Comparison of ENCODE assay signal across 8 cellular contexts in genomic region chr1:154999651-155000474, GRCh38. TPM values are rescaled to one million over a fixed set of nuclear protein-coding genes. Genes with fewer than 3 reads are reported as not detected.
DNase-seq lines count a peak whose midpoint lies in the region; ATAC-seq lines count a peak whose summit lies in the region.

No MANE protein-coding gene starts in this region.

- ATAC-seq in naive thymus-derived CD8-positive, alpha-beta T cell: peak; percentile 0 to 2
- no peak for ATAC-seq in GM21786 (IDR thresholded peaks at IDR 0.05; ENCODE audit: unreplicated experiment)

- peaks cover 39% of the 10 kb centered on the region for H3K4me1 ChIP-seq in CD4-positive, alpha-beta memory T cell (ENCODE audit: insufficient read depth, low read length)
- peaks cover 9% of the 10 kb centered on the region for H3K4me1 ChIP-seq in ectodermal cell (ENCODE audit: control insufficient read depth, insufficient read depth, low read length)

- peak overlapping the region; percentile 92 to 99 (median 94) for H3K4me3 Mint-ChIP-seq in CD4-positive, alpha-beta memory T cell
- peak overlapping the region; percentile 77 to 92 (median 88) for H3K4me3 Mint-ChIP-seq in naive thymus-derived CD8-positive, alpha-beta T cell

- H3K27ac ChIP-seq in CD4-positive, alpha-beta memory T cell (ENCODE audit: low read depth, low read length): peak overlapping the region; percentile 92
- peak overlapping the region; percentile 80 for H3K27ac ChIP-seq in ectodermal cell (ENCODE audit: insufficient read depth, low read depth, low read length, poor library complexity, severe bottlenecking)

- peaks cover 0 to 24% of the 10 kb centered on the region in 2 donors for H3K36me3 Mint-ChIP-seq in CD4-positive, alpha-beta memory T cell
- H3K36me3 Mint-ChIP-seq in naive thymus-derived CD8-positive, alpha-beta T cell: no peaks in the 10 kb centered on the region

- no peaks in the 10 kb centered on the region for H3K27me3 Mint-ChIP-seq in CD4-positive, alpha-beta memory T cell
- peaks cover 0 to 12% (median 0%) of the 10 kb centered on the region in 5 donors for H3K27me3 Mint-ChIP-seq in naive thymus-derived CD8-positive, alpha-beta T cell

- no peaks in the 10 kb centered on the region for H3K27me3 ChIP-seq in CD4-positive, alpha-beta memory T cell (ENCODE audit: insufficient read depth, low read length)
- no peaks in the 10 kb centered on the region for H3K27me3 ChIP-seq in ectodermal cell (ENCODE audit: control insufficient read depth, insufficient read depth, low read length, poor library complexity, severe bottlenecking)

- H3K36me3 ChIP-seq in CD4-positive, alpha-beta memory T cell (ENCODE audit: insufficient read depth, low read length): no peaks in the 10 kb centered on the region
- H3K36me3 ChIP-seq in ectodermal cell (ENCODE audit: control insufficient read depth, insufficient read depth, low read length): no peaks in the 10 kb centered on the region

- WGBS in ectodermal cell, 2 experiments: 0 to 1% methylated on average over 41 of the region's 41 CpGs

- peaks cover 0 to 2% (median 0%) of the 10 kb centered on the region in 8 donors for H3K9me3 Mint-ChIP-seq in CD4-positive, alpha-beta memory T cell
- no peaks in the 10 kb centered on the region for H3K9me3 Mint-ChIP-seq in naive thymus-derived CD8-positive, alpha-beta T cell

- CTCF ChIA-PET in CD4-positive, alpha-beta memory T cell (lab: Charles Lee; ENCODE audit: partially characterized antibody): interaction anchor here (0.6 to 16.3 kb wide), 19 partner anchors 10 to 440 kb away, joined by 3 to 381 read pairs (median 6); partner anchors contain the start of genes CKS1B, FLAD1, PBXIP1 and PMVK

- H3K27ac Mint-ChIP-seq in CD4-positive, alpha-beta memory T cell: peak overlapping the region; percentile 90 to 98 (median 98)
- peak overlapping the region; percentile 73 to 91 (median 85) for H3K27ac Mint-ChIP-seq in naive thymus-derived CD8-positive, alpha-beta T cell

- H3K4me1 Mint-ChIP-seq in CD4-positive, alpha-beta memory T cell: peaks cover 25 to 58% (median 39%) of the 10 kb centered on the region in 4 donors
- H3K4me1 Mint-ChIP-seq in naive thymus-derived CD8-positive, alpha-beta T cell: peaks cover 24 to 62% (median 44%) of the 10 kb centered on the region in 4 donors

- POLR2A ChIA-PET in CD4-positive, alpha-beta memory T cell (lab: Charles Lee; ENCODE audit: partially characterized antibody): interaction anchor here (0.6 to 38.9 kb wide), 6 partner anchors 15 to 63 kb away, joined by 3 to 1543 read pairs (median 18); partner anchors contain the start of genes ADAM15, CKS1B, FLAD1 and PBXIP1
- POLR2A ChIA-PET in naive thymus-derived CD8-positive, alpha-beta T cell (lab: Charles Lee): interaction anchor here (1.0 to 4.2 kb wide), 15 partner anchors 8 to 780 kb away, joined by 3 to 29 read pairs (median 7); partner anchors contain the start of genes CKS1B, FLAD1, PBXIP1 and PMVK

- H3K4me3 ChIP-seq in CD4-positive, alpha-beta memory T cell (ENCODE audit: low read length in 2 of 2): peak overlapping the region; percentile 52 to 55
- peak overlapping the region; percentile 55 for H3K4me3 ChIP-seq in ectodermal cell (ENCODE audit: insufficient read depth, low read depth, low read length)

- intact Hi-C loops in CD4-positive, alpha-beta memory T cell (cut with micrococcal nuclease): loop anchor here (1.0 to 5.0 kb wide), 6 partner anchors 17 to 443 kb away; partner anchors contain the start of genes ADAM15, CKS1B, FLAD1 and PYGO2

- peak in 4 of 5 donors; percentile 45 to 83 (median 50) for DNase-seq in CD4-positive, alpha-beta memory T cell
- peak; percentile 56 for DNase-seq in HT-29 (ENCODE audit: low spot score)
- peak; percentile 43 for DNase-seq in T-helper 9 cell
- peak in 4 of 10 donors; percentile 37 to 48 (median 42) for DNase-seq in naive thymus-derived CD8-positive, alpha-beta T cell
- peak; percentile 64 for DNase-seq in ureter (ENCODE audit: low spot score)
- no peak for DNase-seq in foreskin melanocyte

- H3K9me3 ChIP-seq in CD4-positive, alpha-beta memory T cell (ENCODE audit: control insufficient read depth in 1 of 2, low read length in 2 of 2): no peaks in the 10 kb centered on the region
- H3K9me3 ChIP-seq in ectodermal cell (ENCODE audit: control insufficient read depth, low read length): no peaks in the 10 kb centered on the region

RNA-seq across cellular contexts. Expression of gene ZBTB7B, which starts 2.7 kb away (rescaled TPM):
- 10 to 100 TPM; 86.3 to 92.7 TPM for total RNA-seq in CD4-positive, alpha-beta memory T cell
- 10 to 100 TPM in 1 of 2 donors, 1 to 10 TPM in 1; 3.4 to 11.6 TPM for polyA plus RNA-seq in CD4-positive, alpha-beta memory T cell
- 81.9 and 83.4 TPM in 2 replicates for total RNA-seq in HT-29 (2014; rRNA removed; shearing (Covaris generic))
- polyA plus RNA-seq in ectodermal cell (2013, experiment 1 of 4): 11.4 TPM
- polyA plus RNA-seq in ectodermal cell (2013, experiment 2 of 4): 14.4 TPM
- 8.2 TPM for polyA plus RNA-seq in ectodermal cell (2013, experiment 3 of 4)
- 11.1 TPM for polyA plus RNA-seq in ectodermal cell (2013, experiment 4 of 4)
- total RNA-seq in naive thymus-derived CD8-positive, alpha-beta T cell: 10 to 100 TPM; 12.9 to 13.1 TPM
- under 1 TPM; 0.12 to 0.59 (median 0.46) TPM for polyA plus RNA-seq in naive thymus-derived CD8-positive, alpha-beta T cell
- total RNA-seq in ureter: 92.8 TPM

RNA-seq across cellular contexts. Expression of gene LENEP, which starts 6.5 kb away (rescaled TPM):
- total RNA-seq in CD4-positive, alpha-beta memory T cell: 1 to 10 TPM; 1.1 to 3.1 TPM
- not detected for polyA plus RNA-seq in CD4-positive, alpha-beta memory T cell
- total RNA-seq in HT-29 (2014; rRNA removed; shearing (Covaris generic)): 0.16 and 0.18 TPM in 2 replicates
- not detected for polyA plus RNA-seq in ectodermal cell (2013, experiment 1 of 4)
- not detected for polyA plus RNA-seq in ectodermal cell (2013, experiment 2 of 4)
- polyA plus RNA-seq in ectodermal cell (2013, experiment 3 of 4): 0.59 TPM
- 0.49 TPM for polyA plus RNA-seq in ectodermal cell (2013, experiment 4 of 4)
- under 1 TPM; 0.77 to 0.91 TPM for total RNA-seq in naive thymus-derived CD8-positive, alpha-beta T cell
- polyA plus RNA-seq in naive thymus-derived CD8-positive, alpha-beta T cell: not detected
- total RNA-seq in ureter: 0.94 TPM

RNA-seq across cellular contexts. Expression of gene FLAD1, which starts 16.7 kb away (rescaled TPM):
- 10 to 100 TPM; 52.4 to 56.6 TPM for total RNA-seq in CD4-positive, alpha-beta memory T cell
- 10 to 100 TPM; 48.9 to 75.9 TPM for polyA plus RNA-seq in CD4-positive, alpha-beta memory T cell
- total RNA-seq in HT-29 (2014; rRNA removed; shearing (Covaris generic)): 83.1 and 85.5 TPM in 2 replicates
- polyA plus RNA-seq in ectodermal cell (2013, experiment 1 of 4): 59.1 TPM
- 69.3 TPM for polyA plus RNA-seq in ectodermal cell (2013, experiment 2 of 4)
- polyA plus RNA-seq in ectodermal cell (2013, experiment 3 of 4): 50.1 TPM
- 56.7 TPM for polyA plus RNA-seq in ectodermal cell (2013, experiment 4 of 4)
- total RNA-seq in naive thymus-derived CD8-positive, alpha-beta T cell: 10 to 100 TPM; 46.6 to 46.8 TPM
- polyA plus RNA-seq in naive thymus-derived CD8-positive, alpha-beta T cell: 10 to 100 TPM; 30.9 to 41.8 (median 31.9) TPM
- total RNA-seq in ureter: 48.3 TPM

RNA-seq across cellular contexts. Expression of gene CKS1B, which starts 25.4 kb away (rescaled TPM):
- 10 to 100 TPM; 12.2 to 13.0 TPM for total RNA-seq in CD4-positive, alpha-beta memory T cell
- 10 to 100 TPM; 50.2 to 67.9 TPM for polyA plus RNA-seq in CD4-positive, alpha-beta memory T cell
- total RNA-seq in HT-29 (2014; rRNA removed; shearing (Covaris generic)): 189 and 196 TPM in 2 replicates
- 267 TPM for polyA plus RNA-seq in ectodermal cell (2013, experiment 1 of 4)
- polyA plus RNA-seq in ectodermal cell (2013, experiment 2 of 4): 261 TPM
- polyA plus RNA-seq in ectodermal cell (2013, experiment 3 of 4): 286 TPM
- 304 TPM for polyA plus RNA-seq in ectodermal cell (2013, experiment 4 of 4)
- 10 to 100 TPM; 11.1 to 11.7 TPM for total RNA-seq in naive thymus-derived CD8-positive, alpha-beta T cell
- 10 to 100 TPM; 58.0 to 66.6 (median 63.0) TPM for polyA plus RNA-seq in naive thymus-derived CD8-positive, alpha-beta T cell
- total RNA-seq in ureter: 24.8 TPM

RNA-seq across cellular contexts. Expression of gene SHC1, which starts 29.3 kb away (rescaled TPM):
- 10 to 100 TPM; 78.4 to 81.7 TPM for total RNA-seq in CD4-positive, alpha-beta memory T cell
- 10 to 100 TPM; 36.4 to 44.5 TPM for polyA plus RNA-seq in CD4-positive, alpha-beta memory T cell
- total RNA-seq in HT-29 (2014; rRNA removed; shearing (Covaris generic)): 112 and 120 TPM in 2 replicates
- polyA plus RNA-seq in ectodermal cell (2013, experiment 1 of 4): 185 TPM
- 176 TPM for polyA plus RNA-seq in ectodermal cell (2013, experiment 2 of 4)
- polyA plus RNA-seq in ectodermal cell (2013, experiment 3 of 4): 110 TPM
- polyA plus RNA-seq in ectodermal cell (2013, experiment 4 of 4): 131 TPM
- total RNA-seq in naive thymus-derived CD8-positive, alpha-beta T cell: 10 to 100 TPM; 60.7 to 68.5 TPM
- polyA plus RNA-seq in naive thymus-derived CD8-positive, alpha-beta T cell: 10 to 100 TPM; 22.6 to 27.4 (median 24.4) TPM
- total RNA-seq in ureter: 216 TPM
